8 cellular contexts compared by ENCODE assay signal in the genomic region with DNA sequence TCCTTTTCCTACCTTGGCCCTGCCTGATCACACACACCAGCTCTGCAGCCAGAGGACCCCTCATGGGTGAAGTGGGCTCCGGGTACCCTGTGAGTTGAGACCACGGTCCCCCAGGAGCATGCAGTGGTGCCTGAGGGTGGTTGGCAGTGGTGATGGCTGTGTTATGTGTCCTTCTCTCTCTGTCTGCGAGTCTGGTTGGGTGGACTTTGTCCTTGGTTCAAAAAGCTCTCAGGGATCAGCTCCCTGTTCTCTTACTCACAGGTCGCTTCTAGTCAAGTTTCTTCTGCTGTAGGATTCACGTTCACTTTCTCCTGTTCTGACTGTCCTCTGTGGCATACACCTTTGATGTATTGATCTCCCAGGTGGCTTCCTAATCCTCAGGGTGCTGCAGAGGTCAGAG.
"Had no signal": no experiment of that assay in that cellular context is flagged by ENCODE, and none has a peak within 500 bp of the region (broad histone marks: within the 10 kb centered on the region; RNA-seq: fewer than 3 reads in every experiment).

No MANE protein-coding gene starts in this region.

- H3K4me1 Mint-ChIP-seq: IgD-negative memory B cell had no signal

- H3K4me3 ChIP-seq: K562 had no signal

- H3K9ac ChIP-seq: KMS-11 had no signal

- FAIRE-seq: HTR-8/SVneo, K562 had no signal

- H3K27ac Mint-ChIP-seq: IgD-negative memory B cell had no signal

- H3K4me2 ChIP-seq: KMS-11 had no signal

- H3K27ac ChIP-seq: HL-60, KMS-11 had no signal

- ATAC-seq: K562 had no signal

- DNase-seq: IMR-90, KBM-7, KG1 had no signal
